7 cellular contexts compared by ENCODE assay signal in genomic region chr7:23547662-23548061, GRCh38. TPM values are rescaled to one million over a fixed set of nuclear protein-coding genes. Genes with fewer than 3 reads are reported as not detected.
"Had no signal": no experiment of that assay in that cellular context is flagged by ENCODE, and none has a peak within 500 bp of the region (broad histone marks: within the 10 kb centered on the region; RNA-seq: fewer than 3 reads in every experiment).

No MANE protein-coding gene starts in this region.

- H3K36me3 ChIP-seq: SJCRH30 had no signal

- H3K9me3 ChIP-seq: SJCRH30 had no signal

- H3K27me3 ChIP-seq: SJCRH30 had no signal

- H3K9me3 Mint-ChIP-seq: T-cell had no signal

- H3K36me3 Mint-ChIP-seq: T-cell had no signal

- H3K27ac ChIP-seq: PC-9, RWPE1, SJCRH30, SK-N-MC had no signal

- H3K4me3 ChIP-seq: PC-9, SJCRH30, SK-N-MC had no signal

- H3K27ac Mint-ChIP-seq: T-cell had no signal

- H2AFZ ChIP-seq: PC-9 had no signal

- H3K4me2 ChIP-seq: PC-9 had no signal

- H3K4me3 Mint-ChIP-seq: T-cell had no signal

- H3K4me1 ChIP-seq: SJCRH30 had no signal

- H3K27me3 Mint-ChIP-seq: T-cell had no signal

- DNase-seq: NCI-H187 treated with DMSO at 0.1 percent for 48 hours had no signal

RNA-seq across cellular contexts. Expression of gene TRA2A, which starts 15.9 kb away (rescaled TPM):
- total RNA-seq: SK-MEL-5 had no signal
